ENCODE assay signal across 1 cellular context in genomic region chr10:103855424-103855823, GRCh38.
TF ChIP-seq lines count a peak whose summit lies in the region.

SH3PXD2A (minus strand) TSS chr10:103855576; CDS start chr10:103855266, 310 bp downstream.

TF ChIP-seq in HEK293, 187 proteins besides CTCF, POLR2A, EP300 and RAD21 (continued from another document):
- TF ChIP-seq ZSCAN5A (tag by site-specific recombination; IDR thresholded peaks at IDR 0.05) (no peak), GLIS2 (tag by site-specific recombination; IDR thresholded peaks at IDR 0.05) (no peak), HOXC10 (CRISPR knock-in tag; IDR thresholded peaks at IDR 0.05) (no peak), ZSCAN23 (tag by site-specific recombination; IDR thresholded peaks at IDR 0.05) (no peak), KLF9 (tag by site-specific recombination; IDR thresholded peaks at IDR 0.05; ENCODE audit: low read depth) (peak; percentile 67), KLF10 (tag by site-specific recombination; IDR thresholded peaks at IDR 0.05) (peak; percentile 92), ZNF146 (tag by site-specific recombination; IDR thresholded peaks at IDR 0.05) (no peak), ZNF639 (tag by site-specific recombination; IDR thresholded peaks at IDR 0.05) (no peak), ZNF473 (tag by site-specific recombination; IDR thresholded peaks at IDR 0.05) (no peak), SP2 (tag by site-specific recombination; IDR thresholded peaks at IDR 0.05) (peak; percentile 9; the same call in 1 of the 2 replicates), ZNF600 (tag by site-specific recombination; IDR thresholded peaks at IDR 0.05) (no peak), GFI1B (tag by site-specific recombination; IDR thresholded peaks at IDR 0.05) (no peak), ZNF335 (tag by site-specific recombination; conservative IDR thresholded peaks at IDR 0.05) (no peak), ZNF692 (tag by site-specific recombination; IDR thresholded peaks at IDR 0.05) (0 out of 2 replicates have a peak, but pooled peaks have one; percentile 8), EGR2 (tag by site-specific recombination; IDR thresholded peaks at IDR 0.05; ENCODE audit: low read depth) (no peak), HOXA7 (CRISPR knock-in tag; IDR thresholded peaks at IDR 0.05; ENCODE audit: borderline replicate concordance) (no peak), ZNF280D (tag by site-specific recombination; IDR thresholded peaks at IDR 0.05) (no peak), TRIM28 (IDR thresholded peaks at IDR 0.05; ENCODE audit: borderline replicate concordance, low read length) (no peak), GLIS1 (tag by site-specific recombination; IDR thresholded peaks at IDR 0.05) (peak; percentile 6)
